ENCODE assay signal across 9 cellular contexts in the genomic region with DNA sequence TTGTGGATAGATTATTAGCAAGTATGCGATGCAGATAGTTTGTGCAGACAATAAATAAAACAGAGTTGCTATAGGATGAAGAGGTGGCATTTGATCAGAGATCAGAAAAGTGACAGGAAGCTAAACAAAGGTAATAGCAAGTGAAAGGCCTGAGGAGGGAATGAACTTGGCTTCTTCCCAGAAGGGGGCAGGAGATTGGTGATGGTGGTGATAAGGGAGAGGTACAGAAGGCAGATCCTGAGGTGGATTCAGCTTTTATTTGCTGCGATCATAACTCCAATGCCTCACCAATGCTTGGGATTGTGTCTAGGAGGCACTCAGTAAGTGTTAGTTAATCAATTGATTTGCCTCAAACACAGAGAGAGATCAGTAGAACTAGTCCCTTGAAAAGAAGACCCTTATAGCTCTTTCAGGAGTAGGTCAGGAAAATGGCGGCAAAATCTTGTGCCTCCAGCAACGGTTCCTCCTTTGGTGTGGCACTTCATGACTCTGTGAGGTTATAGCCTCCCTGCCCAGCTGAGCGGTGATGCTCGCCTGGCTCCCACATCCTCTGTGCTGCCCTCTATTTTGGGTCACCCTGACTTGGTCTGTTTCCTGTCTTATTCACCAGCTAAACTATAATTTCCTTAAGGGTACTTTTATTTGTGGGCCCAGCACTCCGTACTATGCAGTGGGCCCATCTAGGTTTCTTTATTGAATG. TPM values are rescaled to one million over a fixed set of nuclear protein-coding genes. Genes with fewer than 3 reads are reported as not detected.
DNase-seq lines count a peak whose midpoint lies in the region; ATAC-seq and TF ChIP-seq lines count a peak whose summit lies in the region.
"Had no signal": no experiment of that assay in that cellular context is flagged by ENCODE, and none has a peak within 500 bp of the region (broad histone marks: within the 10 kb centered on the region; RNA-seq: fewer than 3 reads in every experiment).

No MANE protein-coding gene starts in this region.

- TF ChIP-seq CTCF in type B pancreatic cell (conservative IDR thresholded peaks at IDR 0.05) = no peak

- peak overlapping the region; percentile 59 for H3K4me3 Mint-ChIP-seq in activated CD4-positive, alpha-beta T cell treated with anti-CD3 and anti-CD28 coated beads, Interleukin-2, amount 10 ng/mL, durations not matched to agents 7 days and 5 days
- H3K4me3 Mint-ChIP-seq in type B pancreatic cell = no peak overlapping the region

- peak; percentile 35 for ATAC-seq in GM18907 (IDR thresholded peaks at IDR 0.05; ENCODE audit: unreplicated experiment)
- ATAC-seq in HG02678 (IDR thresholded peaks at IDR 0.05; ENCODE audit: unreplicated experiment) = no peak

- peaks cover 72% of the 10 kb centered on the region for H3K36me3 Mint-ChIP-seq in activated CD4-positive, alpha-beta T cell treated with anti-CD3 and anti-CD28 coated beads, Interleukin-2, amount 10 ng/mL, durations not matched to agents 7 days and 5 days (ENCODE audit: low read depth)
- H3K36me3 Mint-ChIP-seq in type B pancreatic cell = peaks cover 35% of the 10 kb centered on the region

- CTCF ChIA-PET in activated CD4-positive, alpha-beta T cell treated with anti-CD3 and anti-CD28 coated beads, Interleukin-2, amount 10 ng/mL, durations not matched to agents 7 days and 5 days (lab: Charles Lee) = interaction anchor here (0.6 to 3.2 kb wide), 9 partner anchors 8 to 40 kb away, joined by 3 to 13 read pairs (median 4); no protein-coding TSS in a partner anchor

- H3K4me1 Mint-ChIP-seq in activated CD4-positive, alpha-beta T cell treated with anti-CD3 and anti-CD28 coated beads, Interleukin-2, amount 10 ng/mL, durations not matched to agents 7 days and 5 days = peaks cover 96% of the 10 kb centered on the region
- peaks cover 2% of the 10 kb centered on the region for H3K4me1 Mint-ChIP-seq in type B pancreatic cell (ENCODE audit: unreplicated experiment)

- H3K27me3 Mint-ChIP-seq in activated CD4-positive, alpha-beta T cell treated with anti-CD3 and anti-CD28 coated beads, Interleukin-2, amount 10 ng/mL, durations not matched to agents 7 days and 5 days = no peaks in the 10 kb centered on the region
- H3K27me3 Mint-ChIP-seq in type B pancreatic cell = no peaks in the 10 kb centered on the region

- POLR2A ChIA-PET in activated CD4-positive, alpha-beta T cell treated with anti-CD3 and anti-CD28 coated beads, Interleukin-2, amount 10 ng/mL, durations not matched to agents 7 days and 5 days (lab: Charles Lee) = interaction anchor here (0.7 kb wide), 2 partner anchors 15 to 21 kb away, joined by 4 to 6 read pairs; no protein-coding TSS in a partner anchor

- peak; percentile 64 for DNase-seq in activated CD4-positive, alpha-beta T cell treated with anti-CD3 and anti-CD28 coated beads, Interleukin-2, amount 10 ng/mL, durations not matched to agents 7 days and 5 days
- DNase-seq in germinal center (ENCODE audit: low spot score) (peak; percentile 50), epidermal melanocyte (ENCODE audit: insufficient read length, low spot score) (no peak), LoVo (ENCODE audit: low spot score) (no peak), type B pancreatic cell (ENCODE audit: extremely low spot score, unreplicated experiment) (no peak)
- peak; percentile 24 for DNase-seq in stimulated activated CD4-positive, alpha-beta T cell treated with anti-CD3 and anti-CD28 coated beads, Interleukin-4, amount 100 ng/mL, for 1 hour
- DNase-seq: foreskin melanocyte had no signal

- H3K27ac Mint-ChIP-seq in activated CD4-positive, alpha-beta T cell treated with anti-CD3 and anti-CD28 coated beads, Interleukin-2, amount 10 ng/mL, durations not matched to agents 7 days and 5 days = peak overlapping the region; percentile 94
- no peak overlapping the region for H3K27ac Mint-ChIP-seq in type B pancreatic cell

- no peaks in the 10 kb centered on the region for H3K9me3 Mint-ChIP-seq in activated CD4-positive, alpha-beta T cell treated with anti-CD3 and anti-CD28 coated beads, Interleukin-2, amount 10 ng/mL, durations not matched to agents 7 days and 5 days
- H3K9me3 Mint-ChIP-seq in type B pancreatic cell = peaks cover 3% of the 10 kb centered on the region

RNA-seq across cellular contexts. Expression of a gene that starts 37.5 kb away (rescaled TPM):
- total RNA-seq in activated CD4-positive, alpha-beta T cell treated with anti-CD3 and anti-CD28 coated beads, Interleukin-2, amount 10 ng/mL, durations not matched to agents 7 days and 5 days = 10 to 100 TPM; 74.4 to 77.8 TPM
- 21.8 and 26.1 TPM in 2 replicates for total RNA-seq in type B pancreatic cell (ENCODE audit: low replicate concordance)

Comparison
In these comparisons a context has a peak if more than half of its experiments do, and no peak if none do; other contexts are left out.
1. DNase-seq: peak in activated CD4-positive, alpha-beta T cell treated with anti-CD3 and anti-CD28 coated beads, Interleukin-2, amount 10 ng/mL, durations not matched to agents 7 days and 5 days (single experiment), germinal center (single experiment) and stimulated activated CD4-positive, alpha-beta T cell treated with anti-CD3 and anti-CD28 coated beads, Interleukin-4, amount 100 ng/mL, for 1 hour (single experiment); none in epidermal melanocyte (single experiment), LoVo (single experiment) and type B pancreatic cell (single experiment).